In genomic region chr9:93599571-93600403, GRCh38 we compare ENCODE assay signal across 11 cellular contexts. TPM values are rescaled to one million over a fixed set of nuclear protein-coding genes. Genes with fewer than 3 reads are reported as not detected.
DNase-seq lines count a peak whose midpoint lies in the region; ATAC-seq, FAIRE-seq and TF ChIP-seq lines count a peak whose summit lies in the region.
"Had no signal": no experiment of that assay in that cellular context is flagged by ENCODE, and none has a peak within 500 bp of the region (broad histone marks: within the 10 kb centered on the region; RNA-seq: fewer than 3 reads in every experiment).

No MANE protein-coding gene starts in this region.

- in situ Hi-C loops in brain microvascular endothelial cell (cut with HindIII; ENCODE audit: low pct_ligation_motif_present, low sequenced_read_pairs), result no loop called here

- H3K9me3 ChIP-seq in left ventricle myocardium inferior (replicated peaks), result no peaks in the 10 kb centered on the region
- H3K9me3 ChIP-seq in iPS-20b (ENCODE audit: insufficient read depth, low read depth, low read length), result no peaks in the 10 kb centered on the region

- H3K27me3 ChIP-seq in left ventricle myocardium inferior (ENCODE audit: low read depth) (no peaks in the 10 kb centered on the region), iPS-20b (ENCODE audit: insufficient read depth, low read length) (no peaks in the 10 kb centered on the region), brain microvascular endothelial cell (replicated peaks) (no peaks in the 10 kb centered on the region)

- DNase-seq in left ventricle myocardium inferior, result no peak
- no peak for DNase-seq in left cardiac atrium
- DNase-seq in NCI-H69 (lab: John Stamatoyannopoulos, UW), result peak; percentile 72
- no peak for DNase-seq in urothelium cell line (ENCODE audit: low spot score)
- DNase-seq in brain microvascular endothelial cell, result no peak
- no peak for DNase-seq in NCI-H2171 (lab: John Stamatoyannopoulos, UW)
- DNase-seq: nephron progenitor cell had no signal

- intact Hi-C loops in left ventricle myocardium inferior (cut with micrococcal nuclease), result no loop called here
- intact Hi-C loops in left cardiac atrium (cut with DNase I), result no loop called here

- peak overlapping the region; percentile 79 for H3K27ac ChIP-seq in left ventricle myocardium inferior (replicated peaks)
- H3K27ac ChIP-seq in iPS-20b (ENCODE audit: low read length), result peak overlapping the region; percentile 11
- H3K27ac ChIP-seq in brain microvascular endothelial cell, result no peak overlapping the region

- FAIRE-seq in urothelium cell line (lab: Jason Lieb, UNC), result peak; percentile 93
- FAIRE-seq: astrocyte had no signal

- TF ChIP-seq CTCF in left ventricle myocardium inferior (IDR thresholded peaks at IDR 0.05; ENCODE audit: borderline replicate concordance), result no peak
- TF ChIP-seq CTCF in brain microvascular endothelial cell (IDR thresholded peaks at IDR 0.05; ENCODE audit: low read depth, low read length, missing control alignments), result no peak

- H3K9ac ChIP-seq in iPS-20b (ENCODE audit: low read depth, low read length), result peak overlapping the region; percentile 19; the same call in 1 of the 2 replicates

- peaks cover 83% of the 10 kb centered on the region for H3K4me1 ChIP-seq in left ventricle myocardium inferior
- H3K4me1 ChIP-seq in iPS-20b (ENCODE audit: insufficient read depth, low read length), result peaks cover 36% of the 10 kb centered on the region

- ATAC-seq in left cardiac atrium (no peak), HG03439 (IDR thresholded peaks at IDR 0.05; ENCODE audit: unreplicated experiment) (no peak)

- no peaks in the 10 kb centered on the region for H3K36me3 ChIP-seq in left ventricle myocardium inferior
- no peaks in the 10 kb centered on the region for H3K36me3 ChIP-seq in iPS-20b (ENCODE audit: insufficient read depth, low read depth, low read length)
- no peaks in the 10 kb centered on the region for H3K36me3 ChIP-seq in brain microvascular endothelial cell (replicated peaks)

- no peak overlapping the region for H3K4me3 ChIP-seq in left ventricle myocardium inferior
- no peak overlapping the region for H3K4me3 ChIP-seq in iPS-20b (ENCODE audit: low read length)
- no peak overlapping the region for H3K4me3 ChIP-seq in brain microvascular endothelial cell (ENCODE audit: low read depth, low read length)
- H3K4me3 ChIP-seq: smooth muscle cell had no signal

RNA-seq across cellular contexts. Expression of gene PHF2, which starts 23.4 kb away (rescaled TPM):
- total RNA-seq in left ventricle myocardium inferior (27.4 TPM), left cardiac atrium (10 to 100 TPM; 25.7 to 27.7 TPM)
